In the genomic region with DNA sequence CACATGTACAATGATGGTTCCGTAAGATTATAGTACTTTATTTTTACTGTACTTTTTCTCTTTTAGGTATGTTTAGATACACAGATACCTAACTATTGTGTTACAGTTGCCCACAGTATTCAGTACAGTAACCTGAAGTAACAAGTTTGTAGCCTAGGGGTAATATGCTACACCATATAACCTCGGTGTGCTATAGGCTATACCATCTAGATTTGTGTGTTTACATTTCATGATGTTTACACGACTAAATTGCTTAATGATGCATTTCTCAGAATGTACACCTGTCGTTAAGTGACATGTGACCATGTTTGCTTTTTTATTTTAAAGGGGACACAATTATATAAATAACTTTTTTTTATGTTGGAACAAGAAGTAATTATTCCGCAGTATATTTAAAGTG, we compare ENCODE assay signal across 21 cellular contexts. TPM values are rescaled to one million over a fixed set of nuclear protein-coding genes. Genes with fewer than 3 reads are reported as not detected.
DNase-seq lines count a peak whose midpoint lies in the region; ATAC-seq lines count a peak whose summit lies in the region.
"Had no signal": no experiment of that assay in that cellular context is flagged by ENCODE, and none has a peak within 500 bp of the region (broad histone marks: within the 10 kb centered on the region; RNA-seq: fewer than 3 reads in every experiment).

No MANE protein-coding gene starts in this region.

- DNase-seq in NCI-H510A treated with DMSO at 0.1 percent for 48 hours (lab: John Stamatoyannopoulos, UW) (peak; percentile 45), NCI-H510A (lab: John Stamatoyannopoulos, UW) (no peak), NCI-H146 (lab: John Stamatoyannopoulos, UW) (peak; percentile 95), NCI-H2171 treated with DMSO at 0.1 percent for 48 hours (lab: John Stamatoyannopoulos, UW) (peak; percentile 34), left colon (no peak)
- DNase-seq in effector memory CD4-positive, alpha-beta T cell = no peak
- DNase-seq in CD4-positive, alpha-beta memory T cell = no peak
- DNase-seq: ACHN; CD4-positive, alpha-beta T cell; DMS153; Karpas-422; MV-4-11; NCI-H1694; NCI-H226; NCI-H524 treated with DMSO at 0.1 percent for 48 hours; SIG-M5; SK-N-SH had no signal

- H3K27ac ChIP-seq in effector memory CD4-positive, alpha-beta T cell (ENCODE audit: insufficient read depth, low read length, poor library complexity, severe bottlenecking) = no peak overlapping the region
- H3K27ac ChIP-seq in CD4-positive, alpha-beta memory T cell (ENCODE audit: low read depth, low read length) = no peak overlapping the region
- H3K27ac ChIP-seq: 22Rv1, BLaER1 had no signal

- no peak overlapping the region for H3K27ac Mint-ChIP-seq in CD4-positive, alpha-beta memory T cell
- H3K27ac Mint-ChIP-seq: CD4-positive, alpha-beta T cell had no signal

- intact Hi-C loops in left colon (cut with DNase I, micrococcal nuclease) = no loop called here
- intact Hi-C loops in CD4-positive, alpha-beta memory T cell (cut with micrococcal nuclease) = no loop called here

- no peaks in the 10 kb centered on the region for H3K9me3 Mint-ChIP-seq in CD4-positive, alpha-beta memory T cell
- H3K9me3 Mint-ChIP-seq: CD4-positive, alpha-beta T cell had no signal

- ATAC-seq in left colon (peak; percentile 94), GM19324 (IDR thresholded peaks at IDR 0.05; ENCODE audit: low FRiP score, unreplicated experiment) (no peak)
- ATAC-seq: Panc1 had no signal

- H3K27me3 ChIP-seq in effector memory CD4-positive, alpha-beta T cell (replicated peaks; ENCODE audit: control insufficient read depth, insufficient read depth, low read length, poor library complexity, severe bottlenecking) = no peaks in the 10 kb centered on the region
- H3K27me3 ChIP-seq in CD4-positive, alpha-beta memory T cell (ENCODE audit: insufficient read depth, low read length) = no peaks in the 10 kb centered on the region
- H3K27me3 ChIP-seq: BLaER1 had no signal

- no peaks in the 10 kb centered on the region for H3K4me1 ChIP-seq in effector memory CD4-positive, alpha-beta T cell (ENCODE audit: control insufficient read depth, insufficient read depth, low read length, poor library complexity, severe bottlenecking)
- no peaks in the 10 kb centered on the region for H3K4me1 ChIP-seq in CD4-positive, alpha-beta memory T cell (ENCODE audit: insufficient read depth, low read length)

- no peaks in the 10 kb centered on the region for H3K9me3 ChIP-seq in effector memory CD4-positive, alpha-beta T cell (ENCODE audit: control insufficient read depth, low read length)
- no peaks in the 10 kb centered on the region for H3K9me3 ChIP-seq in CD4-positive, alpha-beta memory T cell (ENCODE audit: control insufficient read depth in 1 of 2, low read length in 2 of 2)
- H3K9me3 ChIP-seq: BLaER1, SK-N-SH had no signal

- CTCF ChIA-PET in CD4-positive, alpha-beta memory T cell (lab: Charles Lee; ENCODE audit: partially characterized antibody) = no interaction called here

- peaks cover 35 to 60% of the 10 kb centered on the region in 2 donors for H3K36me3 Mint-ChIP-seq in CD4-positive, alpha-beta memory T cell

- no peak overlapping the region for H3K4me3 Mint-ChIP-seq in CD4-positive, alpha-beta memory T cell
- H3K4me3 Mint-ChIP-seq: CD4-positive, alpha-beta T cell had no signal

- POLR2A ChIA-PET in CD4-positive, alpha-beta memory T cell (lab: Charles Lee; ENCODE audit: partially characterized antibody) = no interaction called here

- H3K27me3 Mint-ChIP-seq in CD4-positive, alpha-beta memory T cell = no peaks in the 10 kb centered on the region
- H3K27me3 Mint-ChIP-seq: CD4-positive, alpha-beta T cell had no signal

- no peak overlapping the region for H3K4me3 ChIP-seq in effector memory CD4-positive, alpha-beta T cell (ENCODE audit: insufficient read depth, low read depth, low read length, poor library complexity, severe bottlenecking)
- H3K4me3 ChIP-seq in CD4-positive, alpha-beta memory T cell (ENCODE audit: low read length in 2 of 2) = no peak overlapping the region
- H3K4me3 ChIP-seq: BLaER1 had no signal

- H3K4me1 Mint-ChIP-seq in CD4-positive, alpha-beta memory T cell = peaks cover 0 to 1% (median 0%) of the 10 kb centered on the region in 4 donors

- peaks cover 28% of the 10 kb centered on the region for H3K36me3 ChIP-seq in effector memory CD4-positive, alpha-beta T cell (ENCODE audit: control insufficient read depth, insufficient read depth, low read length)
- peaks cover 19% of the 10 kb centered on the region for H3K36me3 ChIP-seq in CD4-positive, alpha-beta memory T cell (ENCODE audit: insufficient read depth, low read length)

RNA-seq across cellular contexts. Expression of a gene that starts 34.5 kb away (rescaled TPM):
- 10 to 100 TPM; 44.1 to 47.8 TPM for total RNA-seq in left colon
- total RNA-seq in CD4-positive, alpha-beta memory T cell = 10 to 100 TPM; 67.6 to 78.0 TPM
- polyA plus RNA-seq in CD4-positive, alpha-beta memory T cell = 10 to 100 TPM; 31.0 to 42.1 TPM

Comparison
In these comparisons a context has a peak if more than half of its experiments do, and no peak if none do; other contexts are left out.
1. DNase-seq: peak in NCI-H510A treated with DMSO at 0.1 percent for 48 hours (single experiment), NCI-H146 (single experiment) and NCI-H2171 treated with DMSO at 0.1 percent for 48 hours (single experiment); none in NCI-H510A (single experiment), left colon (0 of 2), effector memory CD4-positive, alpha-beta T cell (0 of 3) and CD4-positive, alpha-beta memory T cell (0 of 5).